Comparison of ENCODE assay signal across 19 cellular contexts in the genomic region with DNA sequence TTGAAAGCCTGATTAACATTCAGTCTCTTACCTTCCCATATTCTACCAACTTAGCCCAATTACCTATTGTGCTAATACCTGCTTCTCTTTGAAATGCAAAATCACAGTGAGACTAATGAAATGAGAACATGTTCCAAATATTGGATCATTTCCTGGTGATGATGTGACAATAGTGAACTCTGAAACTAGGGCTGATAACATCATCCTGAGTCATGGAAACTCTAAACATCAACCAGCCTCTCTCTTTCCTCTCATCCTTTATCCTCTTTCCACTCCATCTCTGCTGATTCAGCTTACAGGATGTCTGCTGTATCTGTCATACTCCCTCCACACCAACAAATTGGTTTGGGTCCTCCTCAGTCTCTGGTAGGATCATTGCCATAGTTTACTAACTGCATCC.
A peak's percentile ranks its signal among the peaks of the same experiment; 100 is the strongest.
DNase-seq lines count a peak whose midpoint lies in the region; ATAC-seq, FAIRE-seq and TF ChIP-seq lines count a peak whose summit lies in the region.
"Had no signal": no experiment of that assay in that cellular context is flagged by ENCODE, and none has a peak within 500 bp of the region (broad histone marks: within the 10 kb centered on the region; RNA-seq: fewer than 3 reads in every experiment).

No MANE protein-coding gene starts in this region.

- no peak for DNase-seq in HepG2 (ENCODE audit: low spot score)
- DNase-seq in astrocyte (ENCODE audit: low read depth): peak; percentile 74
- DNase-seq in glomerular visceral epithelial cell (ENCODE audit: extremely low spot score): peak; percentile 58
- no peak for DNase-seq in HAP-1 (ENCODE audit: low spot score in 2 of 2)
- no peak for DNase-seq in sigmoid colon
- no peak for DNase-seq in T-helper 1 cell
- DNase-seq: activated CD4-positive, alpha-beta T cell treated with anti-CD3 and anti-CD28 coated beads, Interleukin-2, amount 10 ng/mL, durations not matched to agents 7 days and 5 days; activated naive CD8-positive, alpha-beta T cell treated with anti-CD3 and anti-CD28 coated beads for 36 hours; activated T-cell treated with anti-CD3 and anti-CD28 coated beads, Interleukin-2, amount 50 U/mL, for 1 hour; cerebellar nuclear complex; COR-L47; H7; NCI-H2081 treated with DMSO at 0.1 percent for 48 hours; NCI-H82; stimulated activated naive CD4-positive, alpha-beta T cell had no signal

- H2AFZ ChIP-seq in HepG2 (ENCODE audit: low read length) (no peak overlapping the region), astrocyte (ENCODE audit: low read depth, low read length) (peak overlapping the region; percentile 14)

- no peak for TF ChIP-seq EP300 in HepG2 (IDR thresholded peaks at IDR 0.05; ENCODE audit: low read depth in 2 of 2, low read length in 2 of 2)
- TF ChIP-seq EP300 in HepG2 (CRISPR knock-in tag; IDR thresholded peaks at IDR 0.05; ENCODE audit: borderline replicate concordance): no peak
- TF ChIP-seq EP300 in sigmoid colon (IDR thresholded peaks at IDR 0.05): no peak

- H3K4me1 ChIP-seq in liver (ENCODE audit: control insufficient read depth in 4 of 4, insufficient read depth in 4 of 4, low read length in 3 of 4): no peaks in the 10 kb centered on the region
- H3K4me1 ChIP-seq in HepG2 (ENCODE audit: insufficient read depth, low read length): no peaks in the 10 kb centered on the region
- H3K4me1 ChIP-seq in astrocyte (ENCODE audit: insufficient read depth, low read length): peaks cover 8% of the 10 kb centered on the region
- no peaks in the 10 kb centered on the region for H3K4me1 ChIP-seq in HAP-1
- H3K4me1 ChIP-seq in sigmoid colon: no peaks in the 10 kb centered on the region
- H3K4me1 ChIP-seq: vagina had no signal

- TF ChIP-seq CTCF in liver (IDR thresholded peaks at IDR 0.05; ENCODE audit: low read depth, low read length, missing input control) (no peak), HepG2 (CRISPR knock-in tag; IDR thresholded peaks at IDR 0.05) (no peak), astrocyte (IDR thresholded peaks at IDR 0.05; ENCODE audit: insufficient read depth, low read depth, low read length) (no peak), sigmoid colon (IDR thresholded peaks at IDR 0.05) (no peak)

- H3K27me3 ChIP-seq in liver (ENCODE audit: control insufficient read depth in 4 of 4, insufficient read depth in 4 of 4, low read length in 3 of 4) (no peaks in the 10 kb centered on the region), HepG2 (ENCODE audit: control insufficient read depth in 1 of 2, insufficient read depth in 2 of 2, low read length in 2 of 2) (no peaks in the 10 kb centered on the region), astrocyte (ENCODE audit: insufficient read depth, low read length) (no peaks in the 10 kb centered on the region), HAP-1 (ENCODE audit: low read depth) (no peaks in the 10 kb centered on the region), sigmoid colon (no peaks in the 10 kb centered on the region)
- H3K27me3 ChIP-seq: vagina had no signal

- H3K36me3 ChIP-seq in liver (ENCODE audit: control insufficient read depth in 4 of 4, insufficient read depth in 3 of 4, low read depth in 1 of 4, low read length in 3 of 4) (no peaks in the 10 kb centered on the region), HepG2 (replicated peaks in 1 of 2; ENCODE audit: control insufficient read depth in 1 of 2, insufficient read depth in 2 of 2, low read length in 2 of 2) (no peaks in the 10 kb centered on the region), astrocyte (ENCODE audit: insufficient read depth, low read length) (no peaks in the 10 kb centered on the region), HAP-1 (replicated peaks) (no peaks in the 10 kb centered on the region), sigmoid colon (no peaks in the 10 kb centered on the region)
- H3K36me3 ChIP-seq: vagina had no signal

- CTCF ChIA-PET in HepG2 (lab: Yijun Ruan, JAX; ENCODE audit: low intra/inter-chr PET ratio, low total read pairs): no interaction called here

- POLR2A ChIA-PET in HepG2 (lab: Yijun Ruan, JAX): no interaction called here

- peak overlapping the region in 1 of 2 donors; percentile 57 for H3K27ac ChIP-seq in liver (ENCODE audit: low read depth in 1 of 2, low read length in 2 of 2)
- H3K27ac ChIP-seq in HepG2 (ENCODE audit: extremely low read length, insufficient read depth, low read length): no peak overlapping the region
- peak overlapping the region; percentile 76 for H3K27ac ChIP-seq in astrocyte (ENCODE audit: low read depth, low read length)
- no peak overlapping the region for H3K27ac ChIP-seq in sigmoid colon
- H3K27ac ChIP-seq: vagina had no signal

- peak overlapping the region; percentile 34 for H3K27ac Mint-ChIP-seq in astrocyte (ENCODE audit: unreplicated experiment)
- H3K27ac Mint-ChIP-seq: activated CD4-positive, alpha-beta T cell treated with anti-CD3 and anti-CD28 coated beads, Interleukin-2, amount 10 ng/mL, durations not matched to agents 7 days and 5 days; activated naive CD8-positive, alpha-beta T cell treated with anti-CD3 and anti-CD28 coated beads for 36 hours; memory B cell had no signal

- peaks cover 7% of the 10 kb centered on the region for H3K4me1 Mint-ChIP-seq in astrocyte (ENCODE audit: low read depth, unreplicated experiment)
- H3K4me1 Mint-ChIP-seq: activated CD4-positive, alpha-beta T cell treated with anti-CD3 and anti-CD28 coated beads, Interleukin-2, amount 10 ng/mL, durations not matched to agents 7 days and 5 days; activated naive CD8-positive, alpha-beta T cell treated with anti-CD3 and anti-CD28 coated beads for 36 hours; memory B cell had no signal

- no peaks in the 10 kb centered on the region for H4K20me1 ChIP-seq in HepG2 (ENCODE audit: insufficient read depth, low read length)
- no peaks in the 10 kb centered on the region for H4K20me1 ChIP-seq in astrocyte (ENCODE audit: insufficient read depth, low read length)

- H3K9me3 ChIP-seq in liver (ENCODE audit: control insufficient read depth in 4 of 4, low read length in 3 of 4): peaks cover 0 to 2% (median 0%) of the 10 kb centered on the region in 4 donors
- H3K9me3 ChIP-seq in HepG2 (ENCODE audit: low read length): no peaks in the 10 kb centered on the region
- no peaks in the 10 kb centered on the region for H3K9me3 ChIP-seq in astrocyte (ENCODE audit: insufficient read depth, low read depth, low read length)
- H3K9me3 ChIP-seq in HAP-1: peaks cover 8% of the 10 kb centered on the region; the same call in 1 of the 2 replicates
- H3K9me3 ChIP-seq in sigmoid colon: peaks cover 0 to 15% (median 6%) of the 10 kb centered on the region in 4 donors
- H3K9me3 ChIP-seq: vagina had no signal

- TF ChIP-seq RAD21 in liver (IDR thresholded peaks at IDR 0.05) (peak; percentile 17 to 39), HepG2 (CRISPR knock-in tag; IDR thresholded peaks at IDR 0.05) (no peak)

- H3K79me2 ChIP-seq in HepG2 (ENCODE audit: insufficient read depth, low read length) (no peaks in the 10 kb centered on the region), astrocyte (ENCODE audit: insufficient read depth, low read length) (no peaks in the 10 kb centered on the region)

- H3K4me3 ChIP-seq in liver (ENCODE audit: low read depth in 1 of 3, low read length in 3 of 3) (no peak overlapping the region), HepG2 (replicated peaks in 1 of 3; ENCODE audit: insufficient read depth in 1 of 3, low read depth in 2 of 3, low read length in 3 of 3) (no peak overlapping the region), astrocyte (ENCODE audit: insufficient read depth, low read depth, low read length) (no peak overlapping the region), HAP-1 (no peak overlapping the region), sigmoid colon (no peak overlapping the region)
- H3K4me3 ChIP-seq: vagina had no signal

- no peaks in the 10 kb centered on the region for H3K9me3 Mint-ChIP-seq in astrocyte (ENCODE audit: unreplicated experiment)

- intact Hi-C loops in HepG2 (cut with micrococcal nuclease; ENCODE audit: unreplicated experiment): no loop called here
- intact Hi-C loops in sigmoid colon (cut with DNase I): no loop called here

- FAIRE-seq in HepG2 (lab: Jason Lieb, UNC): no peak
- peak; percentile 96 for FAIRE-seq in astrocyte (lab: Jason Lieb, UNC)

- H3K4me3 Mint-ChIP-seq in astrocyte (ENCODE audit: unreplicated experiment): no peak overlapping the region
- H3K4me3 Mint-ChIP-seq: activated CD4-positive, alpha-beta T cell treated with anti-CD3 and anti-CD28 coated beads, Interleukin-2, amount 10 ng/mL, durations not matched to agents 7 days and 5 days; activated naive CD8-positive, alpha-beta T cell treated with anti-CD3 and anti-CD28 coated beads for 36 hours; memory B cell had no signal

- BruUV-seq in HepG2 (replicated peaks; lab: Mats Ljungman, UMichigan): no TSS peak

- H3K27me3 Mint-ChIP-seq in astrocyte (ENCODE audit: low read depth, unreplicated experiment): no peaks in the 10 kb centered on the region
- H3K27me3 Mint-ChIP-seq: activated CD4-positive, alpha-beta T cell treated with anti-CD3 and anti-CD28 coated beads, Interleukin-2, amount 10 ng/mL, durations not matched to agents 7 days and 5 days; activated naive CD8-positive, alpha-beta T cell treated with anti-CD3 and anti-CD28 coated beads for 36 hours had no signal

- no peak overlapping the region for H3K9ac ChIP-seq in liver (ENCODE audit: low read depth in 1 of 2, low read length in 2 of 2)
- H3K9ac ChIP-seq in HepG2 (ENCODE audit: insufficient read depth, low read depth, low read length): no peak overlapping the region
- H3K9ac ChIP-seq in astrocyte (ENCODE audit: low read length): peak overlapping the region; percentile 24

- ATAC-seq in HepG2 (no peak), GM18870 (IDR thresholded peaks at IDR 0.05; ENCODE audit: unreplicated experiment) (no peak)

- no peak for TF ChIP-seq POLR2A in HepG2 (IDR thresholded peaks at IDR 0.05; ENCODE audit: insufficient read depth in 1 of 2, low read depth in 2 of 2, low read length in 2 of 2)
- TF ChIP-seq POLR2A in sigmoid colon (IDR thresholded peaks at IDR 0.05): no peak

- in situ Hi-C loops in HepG2 (cut with HindIII; ENCODE audit: extremely low pct_ligation_motif_present, low pct_unique_long_range_greater_than_20kb): no loop called here
- in situ Hi-C loops in HAP-1 (cut with MboI; ENCODE audit: low sequenced_read_pairs): no loop called here

- H3K36me3 Mint-ChIP-seq in astrocyte (ENCODE audit: low read depth, unreplicated experiment): no peaks in the 10 kb centered on the region
- H3K36me3 Mint-ChIP-seq: activated naive CD8-positive, alpha-beta T cell treated with anti-CD3 and anti-CD28 coated beads for 36 hours had no signal

- H3K4me2 ChIP-seq in HepG2 (ENCODE audit: low read depth, low read length): no peak overlapping the region
- H3K4me2 ChIP-seq in astrocyte (ENCODE audit: low read length): peak overlapping the region; percentile 50

TF ChIP-seq in liver, 16 proteins besides CTCF, POLR2A, EP300 and RAD21 (continues in another document):
- TF ChIP-seq HNF4A (conservative IDR thresholded peaks at IDR 0.05) (peak; percentile 75 to 88), FOXA2 (IDR thresholded peaks at IDR 0.05) (no peak), HNF4G (IDR thresholded peaks at IDR 0.05) (peak; percentile 50), EGR1 (IDR thresholded peaks at IDR 0.05; ENCODE audit: low read depth in 2 of 2) (peak; percentile 26 to 90)

TF ChIP-seq in HepG2, 621 proteins besides CTCF, POLR2A, EP300 and RAD21 (continues in another document):
- TF ChIP-seq ZNF335 (CRISPR knock-in tag; IDR thresholded peaks at IDR 0.05) (no peak), NFATC3 (CRISPR knock-in tag; IDR thresholded peaks at IDR 0.05) (no peak), ZNF562 (CRISPR knock-in tag; IDR thresholded peaks at IDR 0.05; ENCODE audit: borderline replicate concordance) (no peak), SMAD1 (CRISPR knock-in tag; IDR thresholded peaks at IDR 0.05; ENCODE audit: borderline replicate concordance, low read depth) (no peak)

Comparison
In these comparisons a context has a peak if more than half of its experiments do, and no peak if none do; other contexts are left out.
1. DNase-seq: peak in astrocyte (single experiment) and glomerular visceral epithelial cell (single experiment); none in HepG2 (single experiment), HAP-1 (0 of 2), sigmoid colon (single experiment) and T-helper 1 cell (0 of 5).